Comparison of ENCODE assay signal across 18 cellular contexts in the genomic region with DNA sequence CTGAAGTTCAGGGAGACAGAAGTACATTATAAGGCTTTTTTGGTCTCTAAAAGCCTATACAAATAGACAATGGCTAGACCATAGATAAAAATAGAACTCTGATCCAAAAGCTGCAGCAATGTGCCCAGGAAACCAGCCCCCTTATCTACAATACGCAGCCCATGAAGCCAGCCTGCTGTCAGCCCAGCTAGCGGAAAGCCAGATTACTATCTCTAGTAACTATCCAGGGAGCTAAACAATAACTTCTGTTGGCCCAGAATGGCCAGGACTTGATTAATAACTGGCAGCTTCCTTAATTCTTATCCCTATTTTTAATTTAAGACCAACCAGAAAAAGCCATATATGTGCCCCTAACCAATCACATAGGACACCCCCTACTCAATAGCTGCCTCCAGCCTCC.
DNase-seq lines count a peak whose midpoint lies in the region; ATAC-seq, FAIRE-seq and TF ChIP-seq lines count a peak whose summit lies in the region.
"Had no signal": no experiment of that assay in that cellular context is flagged by ENCODE, and none has a peak within 500 bp of the region (broad histone marks: within the 10 kb centered on the region; RNA-seq: fewer than 3 reads in every experiment).

No MANE protein-coding gene starts in this region.

- no peak overlapping the region for H3K27ac Mint-ChIP-seq in activated naive CD4-positive, alpha-beta T cell treated with anti-CD3 and anti-CD28 coated beads for 36 hours
- H3K27ac Mint-ChIP-seq: CD14-positive monocyte had no signal

- FAIRE-seq in HepG2 (lab: Jason Lieb, UNC) (no peak), K562 (lab: Jason Lieb, UNC) (no peak)

- CTCF ChIA-PET in HepG2 (lab: Yijun Ruan, JAX; ENCODE audit: low intra/inter-chr PET ratio, low total read pairs) (no interaction called here), K562 (lab: Yijun Ruan, JAX; ENCODE audit: low intra/inter-chr PET ratio) (no interaction called here)
- CTCF ChIA-PET in activated naive CD4-positive, alpha-beta T cell treated with anti-CD3 and anti-CD28 coated beads for 36 hours (lab: Charles Lee) = no interaction called here

- H3K4me1 ChIP-seq in HepG2 (ENCODE audit: insufficient read depth, low read length) = no peaks in the 10 kb centered on the region
- no peaks in the 10 kb centered on the region for H3K4me1 ChIP-seq in right lobe of liver
- no peaks in the 10 kb centered on the region for H3K4me1 ChIP-seq in K562 (replicated peaks in 1 of 2; ENCODE audit: control insufficient read depth in 2 of 2, insufficient read depth in 2 of 2, low read length in 2 of 2)
- H3K4me1 ChIP-seq: BLaER1, HAP-1 had no signal

- H3K4me1 Mint-ChIP-seq in activated naive CD4-positive, alpha-beta T cell treated with anti-CD3 and anti-CD28 coated beads for 36 hours (ENCODE audit: low read depth) = no peaks in the 10 kb centered on the region
- H3K4me1 Mint-ChIP-seq: CD14-positive monocyte had no signal

- no peaks in the 10 kb centered on the region for H3K9me1 ChIP-seq in K562 (ENCODE audit: control insufficient read depth, insufficient read depth, low read length)

- no peak for TF ChIP-seq CTCF in HepG2 (CRISPR knock-in tag; IDR thresholded peaks at IDR 0.05)
- no peak for TF ChIP-seq CTCF in right lobe of liver (IDR thresholded peaks at IDR 0.05)
- TF ChIP-seq CTCF in K562 (IDR thresholded peaks at IDR 0.05 in 2 of 3, conservative IDR thresholded peaks at IDR 0.05 in 1 of 3; ENCODE audit: insufficient read depth in 2 of 3, low read depth in 1 of 3, low read length in 3 of 3) = no peak

- 6% methylated on average over 2 of the region's 2 CpGs for WGBS in HepG2 (ENCODE audit: low lambda C conversion rate)
- 60% methylated on average over 2 of the region's 2 CpGs for WGBS in right lobe of liver (ENCODE audit: insufficient coverage, low coverage, low lambda C conversion rate, missing lambda C conversion rate)
- 3% methylated on average over 2 of the region's 2 CpGs for WGBS in K562 (ENCODE audit: insufficient coverage, low coverage, missing lambda C conversion rate)

- no peaks in the 10 kb centered on the region for H3K36me3 ChIP-seq in HepG2 (replicated peaks in 1 of 2; ENCODE audit: control insufficient read depth in 1 of 2, insufficient read depth in 2 of 2, low read length in 2 of 2)
- H3K36me3 ChIP-seq in right lobe of liver = no peaks in the 10 kb centered on the region
- no peaks in the 10 kb centered on the region for H3K36me3 ChIP-seq in K562 (ENCODE audit: control insufficient read depth, insufficient read depth, low read length)
- H3K36me3 ChIP-seq: BLaER1, HAP-1 had no signal

- H3K79me2 ChIP-seq in HepG2 (ENCODE audit: insufficient read depth, low read length) (no peaks in the 10 kb centered on the region), K562 (ENCODE audit: control insufficient read depth, insufficient read depth, low read length) (no peaks in the 10 kb centered on the region)

- no TSS peak for BruUV-seq in HepG2 (replicated peaks; lab: Mats Ljungman, UMichigan)
- BruUV-seq in K562 (replicated peaks; lab: Mats Ljungman, UMichigan) = no TSS peak

- H3K27me3 Mint-ChIP-seq in activated naive CD4-positive, alpha-beta T cell treated with anti-CD3 and anti-CD28 coated beads for 36 hours (ENCODE audit: low read depth) = no peaks in the 10 kb centered on the region
- H3K27me3 Mint-ChIP-seq: CD4-positive, alpha-beta memory T cell had no signal

- no peak overlapping the region for H2AFZ ChIP-seq in HepG2 (ENCODE audit: low read length)
- H2AFZ ChIP-seq in K562 (ENCODE audit: low read depth, low read length) = no peak overlapping the region
- H2AFZ ChIP-seq: GM23248 had no signal

- ATAC-seq in HepG2 (no peak), right lobe of liver (no peak), K562 (no peak), HG02642 (IDR thresholded peaks at IDR 0.05; ENCODE audit: poor library complexity, unreplicated experiment) (no peak)

- H3K4me2 ChIP-seq in HepG2 (ENCODE audit: low read depth, low read length) = no peak overlapping the region
- no peak overlapping the region for H3K4me2 ChIP-seq in K562 (ENCODE audit: insufficient read depth, low read length)
- H3K4me2 ChIP-seq: BLaER1 had no signal

- TF ChIP-seq EP300 in HepG2 (IDR thresholded peaks at IDR 0.05; ENCODE audit: low read depth in 2 of 2, low read length in 2 of 2) (no peak), HepG2 (CRISPR knock-in tag; IDR thresholded peaks at IDR 0.05; ENCODE audit: borderline replicate concordance) (no peak), K562 (IDR thresholded peaks at IDR 0.05; ENCODE audit: low read length) (no peak)

- no peak overlapping the region for H3K27ac ChIP-seq in HepG2 (ENCODE audit: extremely low read length, insufficient read depth, low read length)
- no peak overlapping the region for H3K27ac ChIP-seq in right lobe of liver
- no peak overlapping the region for H3K27ac ChIP-seq in K562 (ENCODE audit: extremely low read depth, low read depth, low read length)
- H3K27ac ChIP-seq: BLaER1, GM23248 had no signal

- peaks cover 0 to 4% of the 10 kb centered on the region in 2 experiments; a peak in 1 of 5 replicates for H3K27me3 ChIP-seq in HepG2 (ENCODE audit: control insufficient read depth in 1 of 2, insufficient read depth in 2 of 2, low read length in 2 of 2)
- no peaks in the 10 kb centered on the region for H3K27me3 ChIP-seq in right lobe of liver
- H3K27me3 ChIP-seq in K562 (ENCODE audit: control insufficient read depth in 2 of 2, insufficient read depth in 2 of 2, low read length in 2 of 2) = no peaks in the 10 kb centered on the region
- H3K27me3 ChIP-seq: BLaER1 had no signal

- H3K9ac ChIP-seq in HepG2 (ENCODE audit: insufficient read depth, low read depth, low read length) (no peak overlapping the region), K562 (ENCODE audit: insufficient read depth in 1 of 2, low read depth in 2 of 2, low read length in 2 of 2) (no peak overlapping the region)
- H3K9ac ChIP-seq: BLaER1, GM23248 had no signal

- H4K20me1 ChIP-seq in HepG2 (ENCODE audit: insufficient read depth, low read length) (no peaks in the 10 kb centered on the region), K562 (replicated peaks; ENCODE audit: control insufficient read depth, insufficient read depth, low read length) (no peaks in the 10 kb centered on the region)
- H4K20me1 ChIP-seq: BLaER1 had no signal

- no peak overlapping the region for H3K4me3 Mint-ChIP-seq in activated naive CD4-positive, alpha-beta T cell treated with anti-CD3 and anti-CD28 coated beads for 36 hours
- H3K4me3 Mint-ChIP-seq: CD14-positive monocyte; CD4-positive, alpha-beta memory T cell had no signal

- H3K36me3 Mint-ChIP-seq in activated naive CD4-positive, alpha-beta T cell treated with anti-CD3 and anti-CD28 coated beads for 36 hours (ENCODE audit: low read depth) = no peaks in the 10 kb centered on the region
- H3K36me3 Mint-ChIP-seq: CD14-positive monocyte; CD4-positive, alpha-beta memory T cell had no signal

- DNase-seq in HepG2 (ENCODE audit: low spot score) (no peak), right lobe of liver (no peak), UCSD-AML1 (lab: John Stamatoyannopoulos, UW; ENCODE audit: unreplicated experiment) (peak; percentile 45), K562 (ENCODE audit: extremely low read depth in 1 of 4, low spot score in 3 of 4) (peak in 1 of 4 experiments; percentile 8), NCI-H2029 (lab: John Stamatoyannopoulos, UW) (no peak), NOMO-1 (lab: John Stamatoyannopoulos, UW; ENCODE audit: unreplicated experiment in 2 of 2) (no peak)
- DNase-seq in activated naive CD4-positive, alpha-beta T cell treated with anti-CD3 and anti-CD28 coated beads for 36 hours = no peak
- DNase-seq: 8988T; Calu3; CD4-positive, alpha-beta memory T cell; DMS79 treated with DMSO at 0.1 percent for 48 hours; GF-D8; GM23248; IMR-90 had no signal

- intact Hi-C loops in HepG2 (cut with micrococcal nuclease; ENCODE audit: unreplicated experiment) (no loop called here), right lobe of liver (cut with DNase I) (no loop called here), K562 (cut with micrococcal nuclease) (no loop called here)
- intact Hi-C loops in activated naive CD4-positive, alpha-beta T cell treated with anti-CD3 and anti-CD28 coated beads for 36 hours (cut with micrococcal nuclease) = no loop called here

- no peak for TF ChIP-seq POLR2A in HepG2 (IDR thresholded peaks at IDR 0.05; ENCODE audit: insufficient read depth in 1 of 2, low read depth in 2 of 2, low read length in 2 of 2)
- no peak for TF ChIP-seq POLR2A in right lobe of liver (IDR thresholded peaks at IDR 0.05)
- TF ChIP-seq POLR2A in K562 (conservative IDR thresholded peaks at IDR 0.05) = no peak

- no peak overlapping the region for H3K4me3 ChIP-seq in HepG2 (replicated peaks in 1 of 3; ENCODE audit: insufficient read depth in 1 of 3, low read depth in 2 of 3, low read length in 3 of 3)
- no peak overlapping the region for H3K4me3 ChIP-seq in right lobe of liver
- no peak overlapping the region for H3K4me3 ChIP-seq in K562
- H3K4me3 ChIP-seq: BLaER1, GM23248, HAP-1 had no signal

- TF ChIP-seq RAD21 in HepG2 (CRISPR knock-in tag; IDR thresholded peaks at IDR 0.05) = no peak
- no peak for TF ChIP-seq RAD21 in K562 (CRISPR knock-in tag; conservative IDR thresholded peaks at IDR 0.05 in 1 of 2, IDR thresholded peaks at IDR 0.05 in 1 of 2)

- H3K9me3 ChIP-seq in HepG2 (ENCODE audit: low read length) (no peaks in the 10 kb centered on the region), right lobe of liver (no peaks in the 10 kb centered on the region), K562 (replicated peaks; ENCODE audit: control insufficient read depth, insufficient read depth, low read depth, low read length) (no peaks in the 10 kb centered on the region)
- H3K9me3 ChIP-seq: BLaER1, HAP-1 had no signal

- POLR2A ChIA-PET in HepG2 (lab: Yijun Ruan, JAX) = no interaction called here
- POLR2A ChIA-PET in K562 (lab: Yijun Ruan, JAX) = no interaction called here

- no peaks in the 10 kb centered on the region for H3K9me3 Mint-ChIP-seq in activated naive CD4-positive, alpha-beta T cell treated with anti-CD3 and anti-CD28 coated beads for 36 hours

- in situ Hi-C loops in HepG2 (cut with HindIII; ENCODE audit: extremely low pct_ligation_motif_present, low pct_unique_long_range_greater_than_20kb) (no loop called here), K562 (cut with MboI) (no loop called here)

TF ChIP-seq in HepG2, 621 proteins besides CTCF, POLR2A, EP300 and RAD21 (continues in another document):
- peak; percentile 33; the same call in 1 of the 2 replicates for TF ChIP-seq ZNF792 (CRISPR knock-in tag; IDR thresholded peaks at IDR 0.05)

TF ChIP-seq in K562, 482 proteins besides CTCF, POLR2A, EP300 and RAD21 (continues in another document):
- TF ChIP-seq, protein P1, sequence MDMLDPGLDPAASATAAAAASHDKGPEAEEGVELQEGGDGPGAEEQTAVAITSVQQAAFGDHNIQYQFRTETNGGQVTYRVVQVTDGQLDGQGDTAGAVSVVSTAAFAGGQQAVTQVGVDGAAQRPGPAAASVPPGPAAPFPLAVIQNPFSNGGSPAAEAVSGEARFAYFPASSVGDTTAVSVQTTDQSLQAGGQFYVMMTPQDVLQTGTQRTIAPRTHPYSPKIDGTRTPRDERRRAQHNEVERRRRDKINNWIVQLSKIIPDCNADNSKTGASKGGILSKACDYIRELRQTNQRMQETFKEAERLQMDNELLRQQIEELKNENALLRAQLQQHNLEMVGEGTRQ (CRISPR knock-in tag; IDR thresholded peaks at IDR 0.05) = no peak
- no peak for TF ChIP-seq SIN3B (IDR thresholded peaks at IDR 0.05; ENCODE audit: low read depth)
- TF ChIP-seq CBFA2T3 (IDR thresholded peaks at IDR 0.05) = peak; percentile 25; the same call in 1 of the 2 replicates
